ENCODE assay signal across 1 cellular context in genomic region chr5:116062352-116062751, GRCh38.
TF ChIP-seq lines count a peak whose summit lies in the region.

No MANE protein-coding gene starts in this region.

TF ChIP-seq in neural cell, 6 proteins besides CTCF, POLR2A, EP300 and RAD21 (continued from another document):
- no peak for TF ChIP-seq REST (IDR thresholded peaks at IDR 0.05; ENCODE audit: borderline replicate concordance)
- TF ChIP-seq MXI1 (conservative IDR thresholded peaks at IDR 0.05; ENCODE audit: poor library complexity, severe bottlenecking): no peak
